ENCODE assay signal across 1 cellular context in the genomic region with DNA sequence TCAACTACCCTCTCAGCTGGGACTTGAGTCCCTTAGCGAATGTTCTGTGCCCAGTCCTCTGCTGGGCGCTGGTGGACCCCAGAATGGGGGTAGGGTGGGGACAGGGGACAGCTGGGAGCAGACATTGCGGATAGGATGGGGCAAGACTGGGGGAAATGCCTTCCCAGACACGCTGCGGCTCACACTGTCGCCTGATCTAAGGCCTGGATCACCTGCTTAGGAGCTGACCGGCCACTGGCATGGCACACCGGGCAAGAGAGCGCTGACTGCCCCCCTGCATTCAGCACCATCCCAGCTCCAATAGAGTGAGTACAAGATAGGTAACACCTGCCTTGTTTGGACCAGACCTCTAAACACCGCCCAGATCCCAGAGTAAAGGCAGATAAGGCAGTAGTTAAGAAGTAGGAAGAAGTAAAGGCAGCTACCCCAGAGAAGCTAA.
TF ChIP-seq lines count a peak whose summit lies in the region.

No MANE protein-coding gene starts in this region.

TF ChIP-seq in HepG2, 621 proteins besides CTCF, POLR2A, EP300 and RAD21:
- TF ChIP-seq CENPX (CRISPR knock-in tag; IDR thresholded peaks at IDR 0.05) (no peak), ZKSCAN5 (CRISPR knock-in tag; IDR thresholded peaks at IDR 0.05) (no peak), SMC3 (IDR thresholded peaks at IDR 0.05; ENCODE audit: low read length) (no peak)
- TF ChIP-seq, protein P1, sequence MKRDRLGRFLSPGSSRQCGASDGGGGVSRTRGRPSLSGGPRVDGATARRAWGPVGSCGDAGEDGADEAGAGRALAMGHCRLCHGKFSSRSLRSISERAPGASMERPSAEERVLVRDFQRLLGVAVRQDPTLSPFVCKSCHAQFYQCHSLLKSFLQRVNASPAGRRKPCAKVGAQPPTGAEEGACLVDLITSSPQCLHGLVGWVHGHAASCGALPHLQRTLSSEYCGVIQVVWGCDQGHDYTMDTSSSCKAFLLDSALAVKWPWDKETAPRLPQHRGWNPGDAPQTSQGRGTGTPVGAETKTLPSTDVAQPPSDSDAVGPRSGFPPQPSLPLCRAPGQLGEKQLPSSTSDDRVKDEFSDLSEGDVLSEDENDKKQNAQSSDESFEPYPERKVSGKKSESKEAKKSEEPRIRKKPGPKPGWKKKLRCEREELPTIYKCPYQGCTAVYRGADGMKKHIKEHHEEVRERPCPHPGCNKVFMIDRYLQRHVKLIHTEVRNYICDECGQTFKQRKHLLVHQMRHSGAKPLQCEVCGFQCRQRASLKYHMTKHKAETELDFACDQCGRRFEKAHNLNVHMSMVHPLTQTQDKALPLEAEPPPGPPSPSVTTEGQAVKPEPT (CRISPR knock-in tag; IDR thresholded peaks at IDR 0.05; ENCODE audit: low read depth) = no peak
